ENCODE assay signal across 3 cellular contexts in the genomic region with DNA sequence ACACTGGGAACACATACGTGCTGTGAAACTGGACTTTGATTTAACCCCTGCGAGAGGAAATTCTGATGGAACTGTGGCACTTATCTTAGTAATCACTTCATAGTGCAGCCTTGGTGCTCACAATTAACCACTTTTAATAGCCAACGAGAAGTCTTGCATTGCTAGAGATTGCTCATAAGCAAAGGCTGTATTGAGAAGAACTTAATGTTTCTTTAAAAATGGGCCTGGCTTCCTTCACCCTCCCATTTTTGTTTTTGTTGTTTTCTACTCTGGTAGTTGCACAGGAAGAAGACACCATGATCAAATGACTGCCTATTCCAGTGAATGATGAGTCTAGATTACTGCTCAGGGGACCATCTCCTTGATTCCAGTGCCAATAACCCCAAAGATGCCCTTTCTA.
TF ChIP-seq lines count a peak whose summit lies in the region.

No MANE protein-coding gene starts in this region.

TF ChIP-seq in A549, 52 proteins besides CTCF, POLR2A, EP300 and RAD21:
- TF ChIP-seq CBX8 (IDR thresholded peaks at IDR 0.05): peak; percentile 98
- peak; percentile 92 for TF ChIP-seq RNF2 (IDR thresholded peaks at IDR 0.05; ENCODE audit: borderline replicate concordance, low read depth)
- peak; percentile 3 for TF ChIP-seq ZFP36 (IDR thresholded peaks at IDR 0.05; ENCODE audit: borderline replicate concordance, partially characterized antibody)
- no peak for TF ChIP-seq JUN (IDR thresholded peaks at IDR 0.05)

TF ChIP-seq in GM23338, 12 proteins besides CTCF, POLR2A, EP300 and RAD21:
- TF ChIP-seq EZH2 (IDR thresholded peaks at IDR 0.05; ENCODE audit: low read depth, unreplicated experiment) (peak; percentile 49), ZNF331 (CRISPR knock-in tag; IDR thresholded peaks at IDR 0.05; ENCODE audit: low read depth) (no peak)

TF ChIP-seq in K562, 482 proteins besides CTCF, POLR2A, EP300 and RAD21:
- TF ChIP-seq THRB (CRISPR knock-in tag; conservative IDR thresholded peaks at IDR 0.05) (no peak), KLF16 (IDR thresholded peaks at IDR 0.05) (no peak), CBX8 (IDR thresholded peaks at IDR 0.05; ENCODE audit: borderline replicate concordance, extremely low read depth, low read depth, low read length, poor library complexity, severe bottlenecking) (peak; percentile 69), ZNF75A (CRISPR knock-in tag; IDR thresholded peaks at IDR 0.05) (no peak), ZNF696 (CRISPR knock-in tag; conservative IDR thresholded peaks at IDR 0.05) (no peak), BMI1 (IDR thresholded peaks at IDR 0.05; ENCODE audit: low read length) (peak; percentile 64), NR0B1 (IDR thresholded peaks at IDR 0.05; ENCODE audit: partially characterized antibody) (no peak), TRIM28 (IDR thresholded peaks at IDR 0.05) (no peak), IRF2 (CRISPR knock-in tag; IDR thresholded peaks at IDR 0.05) (no peak), RNF2 (IDR thresholded peaks at IDR 0.05) (0 out of 2 replicates have a peak, but pooled peaks have one; percentile 3)
